ENCODE assay signal across 11 cellular contexts in genomic region chr2:17620280-17620679, GRCh38.
DNase-seq lines count a peak whose midpoint lies in the region; ATAC-seq and TF ChIP-seq lines count a peak whose summit lies in the region.
"Had no signal": no experiment of that assay in that cellular context is flagged by ENCODE, and none has a peak within 500 bp of the region (broad histone marks: within the 10 kb centered on the region; RNA-seq: fewer than 3 reads in every experiment).

No MANE protein-coding gene starts in this region.

- H3K4me1 ChIP-seq in effector memory CD4-positive, alpha-beta T cell (ENCODE audit: control insufficient read depth, insufficient read depth, low read length, poor library complexity, severe bottlenecking) = no peaks in the 10 kb centered on the region

- H3K36me3 ChIP-seq in effector memory CD4-positive, alpha-beta T cell (ENCODE audit: control insufficient read depth, insufficient read depth, low read length) = no peaks in the 10 kb centered on the region

- no peak for TF ChIP-seq CTCF in dorsolateral prefrontal cortex (IDR thresholded peaks at IDR 0.05 in 54 of 56, conservative IDR thresholded peaks at IDR 0.05 in 2 of 56; ENCODE audit: low read depth in 1 of 56, partially characterized antibody in 56 of 56)

- DNase-seq in Daoy (ENCODE audit: low read depth) = peak; percentile 80
- DNase-seq in NCI-H226 = peak; percentile 81
- DNase-seq in dorsolateral prefrontal cortex = peak in 7 of 10 donors; percentile 59 to 86 (median 66)
- DNase-seq in left lobe of liver (ENCODE audit: low spot score) = no peak
- DNase-seq in 8988T = no peak
- no peak for DNase-seq in effector memory CD4-positive, alpha-beta T cell
- DNase-seq: activated naive CD8-positive, alpha-beta T cell treated with anti-CD3 and anti-CD28 coated beads for 36 hours; CD4-positive, alpha-beta T cell; NCI-H187 had no signal

- peak; percentile 19 for ATAC-seq in left lobe of liver
- ATAC-seq in GM21737 (IDR thresholded peaks at IDR 0.05; ENCODE audit: unreplicated experiment) = no peak
- ATAC-seq in HG02970 (IDR thresholded peaks at IDR 0.05; ENCODE audit: low FRiP score, unreplicated experiment) = no peak

- H3K27me3 ChIP-seq in dorsolateral prefrontal cortex = peaks cover 0 to 6% (median 0%) of the 10 kb centered on the region in 45 donors
- H3K27me3 ChIP-seq in effector memory CD4-positive, alpha-beta T cell (replicated peaks; ENCODE audit: control insufficient read depth, insufficient read depth, low read length, poor library complexity, severe bottlenecking) = no peaks in the 10 kb centered on the region

- intact Hi-C loops in dorsolateral prefrontal cortex (cut with DNase I) = no loop called here

- H3K9me3 ChIP-seq in effector memory CD4-positive, alpha-beta T cell (ENCODE audit: control insufficient read depth, low read length) = no peaks in the 10 kb centered on the region

- peak overlapping the region in 6 of 59 donors; percentile 7 to 46 (median 32) for H3K27ac ChIP-seq in dorsolateral prefrontal cortex
- H3K27ac ChIP-seq in effector memory CD4-positive, alpha-beta T cell (ENCODE audit: insufficient read depth, low read length, poor library complexity, severe bottlenecking) = no peak overlapping the region

- H3K4me3 ChIP-seq in dorsolateral prefrontal cortex = no peak overlapping the region
- no peak overlapping the region for H3K4me3 ChIP-seq in effector memory CD4-positive, alpha-beta T cell (ENCODE audit: insufficient read depth, low read depth, low read length, poor library complexity, severe bottlenecking)

Comparison
In these comparisons a context has a peak if more than half of its experiments do, and no peak if none do; other contexts are left out.
1. DNase-seq: peak in Daoy (single experiment), NCI-H226 (single experiment) and dorsolateral prefrontal cortex (7 of 10); none in left lobe of liver (single experiment), 8988T (single experiment) and effector memory CD4-positive, alpha-beta T cell (0 of 3).